In genomic region chr6:99879431-99879830, GRCh38 we compare ENCODE assay signal across 19 cellular contexts.
"Had no signal": no experiment of that assay in that cellular context is flagged by ENCODE, and none has a peak within 500 bp of the region (broad histone marks: within the 10 kb centered on the region; RNA-seq: fewer than 3 reads in every experiment).

No MANE protein-coding gene starts in this region.

- H3K9me3 ChIP-seq: heart left ventricle, right atrium auricular region, spleen, testis, tibial nerve had no signal

- H3K4me1 Mint-ChIP-seq: stimulated activated naive B cell treated with anti-CD40 and anti-IgM and Interleukin-4, amounts not matched to agents 10 μg/mL and 1 μg/mL and 100 μg/mL, for 72 hours; stimulated activated naive CD8-positive, alpha-beta T cell treated with anti-CD3 and anti-CD28 coated beads, Interleukin-15, amount 100 ng/mL, for 72 hours had no signal

- H3K36me3 ChIP-seq: heart left ventricle, right atrium auricular region, spleen, tibial nerve had no signal

- H3K4me1 ChIP-seq: heart left ventricle, right atrium auricular region, spleen, testis, tibial nerve had no signal

- H3K36me3 Mint-ChIP-seq: naive thymus-derived CD8-positive, alpha-beta T cell; stimulated activated naive B cell treated with anti-CD40 and anti-IgM and Interleukin-4, amounts not matched to agents 10 μg/mL and 1 μg/mL and 100 μg/mL, for 72 hours had no signal

- ATAC-seq: esophagus mucosa; heart left ventricle; left colon; left ventricle myocardium superior; naive thymus-derived CD8-positive, alpha-beta T cell; stimulated activated naive B cell treated with anti-CD40 and anti-IgM and Interleukin-4, amounts not matched to agents 10 μg/mL and 1 μg/mL and 100 μg/mL, for 72 hours; stimulated activated naive CD8-positive, alpha-beta T cell treated with anti-CD3 and anti-CD28 coated beads, Interleukin-15, amount 100 ng/mL, for 72 hours had no signal

- H3K27ac ChIP-seq: heart left ventricle, right atrium auricular region, spleen, testis, tibial nerve had no signal

- H3K27me3 ChIP-seq: right atrium auricular region, testis, tibial nerve had no signal

- H3K4me3 Mint-ChIP-seq: naive thymus-derived CD8-positive, alpha-beta T cell; stimulated activated naive B cell treated with anti-CD40 and anti-IgM and Interleukin-4, amounts not matched to agents 10 μg/mL and 1 μg/mL and 100 μg/mL, for 72 hours; stimulated activated naive CD8-positive, alpha-beta T cell treated with anti-CD3 and anti-CD28 coated beads, Interleukin-15, amount 100 ng/mL, for 72 hours had no signal

- H3K4me3 ChIP-seq: heart left ventricle, lung, right atrium auricular region, spleen, testis, tibial nerve had no signal

- H3K27ac Mint-ChIP-seq: naive thymus-derived CD8-positive, alpha-beta T cell; stimulated activated naive B cell treated with anti-CD40 and anti-IgM and Interleukin-4, amounts not matched to agents 10 μg/mL and 1 μg/mL and 100 μg/mL, for 72 hours; stimulated activated naive CD8-positive, alpha-beta T cell treated with anti-CD3 and anti-CD28 coated beads, Interleukin-15, amount 100 ng/mL, for 72 hours had no signal

- DNase-seq: effector memory CD4-positive, alpha-beta T cell; heart left ventricle; hippocampal formation; left colon; left ventricle myocardium superior; mesenchymal stem cell; midbrain; naive thymus-derived CD8-positive, alpha-beta T cell; spleen; stimulated activated CD4-positive, alpha-beta T cell treated with anti-CD3 and anti-CD28 coated beads, Interleukin-15, amount 100 ng/mL, for 24 hours; stimulated activated CD4-positive, alpha-beta T cell treated with anti-CD3 and anti-CD28 coated beads, Interleukin-1b, Interleukin-23, amount 100 ng/mL, for 48 hours; stimulated activated CD4-positive, alpha-beta T cell treated with anti-CD3 and anti-CD28 coated beads, Interleukin-4, amount 100 ng/mL, for 4 hours; stimulated activated naive B cell treated with anti-CD40 and anti-IgM and Interleukin-4, amounts not matched to agents 10 μg/mL and 1 μg/mL and 100 μg/mL, for 72 hours; stimulated activated naive CD8-positive, alpha-beta T cell treated with anti-CD3 and anti-CD28 coated beads, Interleukin-15, amount 100 ng/mL, for 72 hours; testis had no signal

- H3K9me3 Mint-ChIP-seq: naive thymus-derived CD8-positive, alpha-beta T cell; stimulated activated naive B cell treated with anti-CD40 and anti-IgM and Interleukin-4, amounts not matched to agents 10 μg/mL and 1 μg/mL and 100 μg/mL, for 72 hours; stimulated activated naive CD8-positive, alpha-beta T cell treated with anti-CD3 and anti-CD28 coated beads, Interleukin-15, amount 100 ng/mL, for 72 hours had no signal
